26 cellular contexts compared by ENCODE assay signal in genomic region chr3:183195266-183195665, GRCh38. TPM values are rescaled to one million over a fixed set of nuclear protein-coding genes. Genes with fewer than 3 reads are reported as not detected.
"Had no signal": no experiment of that assay in that cellular context is flagged by ENCODE, and none has a peak within 500 bp of the region (broad histone marks: within the 10 kb centered on the region; RNA-seq: fewer than 3 reads in every experiment).

No MANE protein-coding gene starts in this region.

- ATAC-seq: stimulated activated effector memory CD8-positive, alpha-beta T cell treated with anti-CD3 and anti-CD28 coated beads, Interleukin-12 subunit alpha, Interleukin-12 subunit beta, amount 100 ng/mL, for 72 hours; stimulated activated memory B cell treated with anti-CD40 and anti-IgM and Interleukin-4, amounts not matched to agents 10 μg/mL and 1 μg/mL and 100 μg/mL, for 72 hours; stimulated activated naive B cell treated with anti-CD40 and anti-IgM and Interleukin-4, amounts not matched to agents 10 μg/mL and 1 μg/mL and 100 μg/mL, for 72 hours; stimulated activated naive CD8-positive, alpha-beta T cell treated with anti-CD3 and anti-CD28 coated beads, Interleukin-15, amount 100 ng/mL, for 72 hours; stimulated activated naive CD8-positive, alpha-beta T cell treated with anti-CD3 and anti-CD28 coated beads, Interleukin-15, Interleukin-2, amounts not matched to agents 100 U/mL and 50 U/mL, for 24 hours; upper lobe of right lung had no signal

- H3K36me3 ChIP-seq: stomach, suprapubic skin, thoracic aorta, thyroid gland, tibial artery, tibial nerve, transverse colon, upper lobe of left lung, upper lobe of right lung, uterus, vagina had no signal

- H3K27me3 ChIP-seq: stomach, suprapubic skin, testis, thyroid gland, tibial artery, tibial nerve, transverse colon, upper lobe of left lung, upper lobe of right lung, uterus, vagina had no signal

- H3K9me3 ChIP-seq: stomach, suprapubic skin, testis, thoracic aorta, thyroid gland, tibial artery, tibial nerve, transverse colon, upper lobe of left lung, upper lobe of right lung, uterus, vagina had no signal

- FAIRE-seq: urothelium cell line had no signal

- H3K4me1 ChIP-seq: suprapubic skin, testis, thyroid gland, tibial artery, tibial nerve, upper lobe of left lung, upper lobe of right lung, uterus, vagina had no signal

- H3K4me3 ChIP-seq: stomach, suprapubic skin, testis, thoracic aorta, thyroid gland, tibial artery, tibial nerve, transverse colon, upper lobe of left lung, upper lobe of right lung, uterus, vagina had no signal

- DNase-seq: stimulated activated CD4-positive, alpha-beta T cell treated with anti-CD3 and anti-CD28 coated beads, Interleukin-2, amount 100 ng/mL, for 48 hours; stimulated activated CD4-positive, alpha-beta T cell treated with anti-CD3 and anti-CD28 coated beads, Interleukin-4, amount 100 ng/mL, for 1 hour; stimulated activated CD4-positive, alpha-beta T cell treated with anti-CD3 and anti-CD28 coated beads, Interleukin-4, amount 100 ng/mL, for 24 hours; stimulated activated CD4-positive, alpha-beta T cell treated with anti-CD3 and anti-CD28 coated beads, Interleukin-4, amount 100 ng/mL, for 4 hours; stimulated activated CD8-positive, alpha-beta memory T cell treated with anti-CD3 and anti-CD28 coated beads, Interleukin-4, amount 100 ng/mL, for 48 hours; stimulated activated naive B cell treated with anti-CD40 and anti-IgM and Interleukin-4, amounts not matched to agents 10 μg/mL and 1 μg/mL and 100 μg/mL, for 72 hours; stimulated activated naive CD4-positive, alpha-beta T cell; stimulated activated naive CD4-positive, alpha-beta T cell treated with Interleukin-2 at 50 U/mL for 16 hours; stimulated activated naive CD8-positive, alpha-beta T cell treated with anti-CD3 and anti-CD28 coated beads, Interleukin-15, amount 100 ng/mL, for 72 hours; stimulated activated naive CD8-positive, alpha-beta T cell treated with anti-CD3 and anti-CD28 coated beads, Interleukin-15, Interleukin-2, amounts not matched to agents 100 U/mL and 50 U/mL, for 24 hours; stomach; testis; thyroid gland; tibial artery; transverse colon; trophoblast cell; upper lobe of left lung; upper lobe of right lung; uterus had no signal

- H3K27ac ChIP-seq: stomach, suprapubic skin, testis, thoracic aorta, thyroid gland, tibial artery, tibial nerve, transverse colon, upper lobe of left lung, upper lobe of right lung, uterus, vagina had no signal

RNA-seq across cellular contexts. Expression of gene LAMP3, which starts 32.7 kb away (rescaled TPM):
- total RNA-seq: thoracic aorta, tibial nerve had no signal
